Comparison of ENCODE assay signal across 9 cellular contexts in genomic region chr1:89611721-89612120, GRCh38. TPM values are rescaled to one million over a fixed set of nuclear protein-coding genes. Genes with fewer than 3 reads are reported as not detected.
A peak's percentile ranks its signal among the peaks of the same experiment; 100 is the strongest.
DNase-seq lines count a peak whose midpoint lies in the region; ATAC-seq and TF ChIP-seq lines count a peak whose summit lies in the region.
"Had no signal": no experiment of that assay in that cellular context is flagged by ENCODE, and none has a peak within 500 bp of the region (broad histone marks: within the 10 kb centered on the region; RNA-seq: fewer than 3 reads in every experiment).

No MANE protein-coding gene starts in this region.

- H3K27me3 ChIP-seq in dorsolateral prefrontal cortex: no peaks in the 10 kb centered on the region
- H3K27me3 ChIP-seq: Peyer's patch had no signal

- DNase-seq in activated T-cell treated with anti-CD3 and anti-CD28 coated beads, Interleukin-2, amount 50 U/mL, for 4 hours: no peak
- DNase-seq in activated T-cell treated with anti-CD3 and anti-CD28 coated beads, Interleukin-2, amount 50 U/mL, for 1 hour: no peak
- DNase-seq in stimulated activated naive B cell treated with anti-CD40 and anti-IgM and Interleukin-4, amounts not matched to agents 10 μg/mL and 1 μg/mL and 100 μg/mL, for 72 hours: no peak
- DNase-seq in coronary artery (ENCODE audit: low spot score) (no peak), endothelial cell (ENCODE audit: low spot score) (no peak), dorsolateral prefrontal cortex (no peak)
- DNase-seq: Peyer's patch had no signal

- TF ChIP-seq CTCF in coronary artery (IDR thresholded peaks at IDR 0.05) (no peak), endothelial cell (IDR thresholded peaks at IDR 0.05; ENCODE audit: unreplicated experiment) (no peak), dorsolateral prefrontal cortex (IDR thresholded peaks at IDR 0.05 in 54 of 56, conservative IDR thresholded peaks at IDR 0.05 in 2 of 56; ENCODE audit: low read depth in 1 of 56, partially characterized antibody in 56 of 56) (no peak)

- intact Hi-C loops in dorsolateral prefrontal cortex (cut with DNase I): no loop called here

- H3K27me3 Mint-ChIP-seq in activated T-cell treated with anti-CD3 and anti-CD28 coated beads, Interleukin-2, amount 50 U/mL, for 4 hours (ENCODE audit: low read depth): no peaks in the 10 kb centered on the region
- H3K27me3 Mint-ChIP-seq in stimulated activated naive B cell treated with anti-CD40 and anti-IgM and Interleukin-4, amounts not matched to agents 10 μg/mL and 1 μg/mL and 100 μg/mL, for 72 hours: no peaks in the 10 kb centered on the region
- no peaks in the 10 kb centered on the region for H3K27me3 Mint-ChIP-seq in endothelial cell (ENCODE audit: unreplicated experiment)

- H3K4me1 Mint-ChIP-seq in activated T-cell treated with anti-CD3 and anti-CD28 coated beads, Interleukin-2, amount 50 U/mL, for 4 hours (ENCODE audit: low read depth): peaks cover 86% of the 10 kb centered on the region
- H3K4me1 Mint-ChIP-seq in stimulated activated naive B cell treated with anti-CD40 and anti-IgM and Interleukin-4, amounts not matched to agents 10 μg/mL and 1 μg/mL and 100 μg/mL, for 72 hours: peaks cover 31 to 61% of the 10 kb centered on the region in 2 donors
- peaks cover 17% of the 10 kb centered on the region for H3K4me1 Mint-ChIP-seq in endothelial cell (ENCODE audit: unreplicated experiment)

- no peak overlapping the region for H3K27ac Mint-ChIP-seq in stimulated activated naive B cell treated with anti-CD40 and anti-IgM and Interleukin-4, amounts not matched to agents 10 μg/mL and 1 μg/mL and 100 μg/mL, for 72 hours
- no peak overlapping the region for H3K27ac Mint-ChIP-seq in endothelial cell (ENCODE audit: unreplicated experiment)

- no peak overlapping the region for H3K27ac ChIP-seq in coronary artery
- H3K27ac ChIP-seq in dorsolateral prefrontal cortex: peak overlapping the region in 5 of 59 donors; percentile 5 to 80 (median 19)

- H3K4me3 Mint-ChIP-seq in activated T-cell treated with anti-CD3 and anti-CD28 coated beads, Interleukin-2, amount 50 U/mL, for 4 hours: peak overlapping the region; percentile 71
- H3K4me3 Mint-ChIP-seq in stimulated activated naive B cell treated with anti-CD40 and anti-IgM and Interleukin-4, amounts not matched to agents 10 μg/mL and 1 μg/mL and 100 μg/mL, for 72 hours: no peak overlapping the region
- H3K4me3 Mint-ChIP-seq in endothelial cell (ENCODE audit: unreplicated experiment): no peak overlapping the region

- H3K4me3 ChIP-seq in coronary artery (no peak overlapping the region), dorsolateral prefrontal cortex (no peak overlapping the region)
- H3K4me3 ChIP-seq: Peyer's patch had no signal

- no peaks in the 10 kb centered on the region for H3K9me3 Mint-ChIP-seq in activated T-cell treated with anti-CD3 and anti-CD28 coated beads, Interleukin-2, amount 50 U/mL, for 4 hours
- H3K9me3 Mint-ChIP-seq in stimulated activated naive B cell treated with anti-CD40 and anti-IgM and Interleukin-4, amounts not matched to agents 10 μg/mL and 1 μg/mL and 100 μg/mL, for 72 hours: no peaks in the 10 kb centered on the region
- no peaks in the 10 kb centered on the region for H3K9me3 Mint-ChIP-seq in endothelial cell (ENCODE audit: unreplicated experiment)

- peaks cover 11% of the 10 kb centered on the region for H3K36me3 Mint-ChIP-seq in activated T-cell treated with anti-CD3 and anti-CD28 coated beads, Interleukin-2, amount 50 U/mL, for 4 hours (ENCODE audit: insufficient read depth)
- peaks cover 19 to 32% of the 10 kb centered on the region in 2 donors for H3K36me3 Mint-ChIP-seq in stimulated activated naive B cell treated with anti-CD40 and anti-IgM and Interleukin-4, amounts not matched to agents 10 μg/mL and 1 μg/mL and 100 μg/mL, for 72 hours
- H3K36me3 Mint-ChIP-seq in endothelial cell (ENCODE audit: low read depth, unreplicated experiment): peaks cover 3% of the 10 kb centered on the region

- ATAC-seq in activated T-cell treated with anti-CD3 and anti-CD28 coated beads, Interleukin-2, amount 50 U/mL, for 4 hours: peak; percentile 50 to 53
- ATAC-seq in GM21825 (IDR thresholded peaks at IDR 0.05; ENCODE audit: unreplicated experiment) (peak; percentile 94), HG03457 (IDR thresholded peaks at IDR 0.05; ENCODE audit: unreplicated experiment) (peak; percentile 96)
- ATAC-seq in stimulated activated naive B cell treated with anti-CD40 and anti-IgM and Interleukin-4, amounts not matched to agents 10 μg/mL and 1 μg/mL and 100 μg/mL, for 72 hours (replicated peaks): peak; percentile 92 to 93

RNA-seq across cellular contexts. Expression of gene LRRC8C, which starts 21.2 kb away (rescaled TPM):
- 10 to 100 TPM; 59.0 to 78.1 (median 74.3) TPM for total RNA-seq in activated T-cell treated with anti-CD3 and anti-CD28 coated beads, Interleukin-2, amount 50 U/mL, for 4 hours
- total RNA-seq in endothelial cell (ENCODE audit: unreplicated experiment) (20.1 TPM), dorsolateral prefrontal cortex (10 to 100 TPM; 10.3 to 21.7 (median 16.1) TPM)
